In the genomic region with DNA sequence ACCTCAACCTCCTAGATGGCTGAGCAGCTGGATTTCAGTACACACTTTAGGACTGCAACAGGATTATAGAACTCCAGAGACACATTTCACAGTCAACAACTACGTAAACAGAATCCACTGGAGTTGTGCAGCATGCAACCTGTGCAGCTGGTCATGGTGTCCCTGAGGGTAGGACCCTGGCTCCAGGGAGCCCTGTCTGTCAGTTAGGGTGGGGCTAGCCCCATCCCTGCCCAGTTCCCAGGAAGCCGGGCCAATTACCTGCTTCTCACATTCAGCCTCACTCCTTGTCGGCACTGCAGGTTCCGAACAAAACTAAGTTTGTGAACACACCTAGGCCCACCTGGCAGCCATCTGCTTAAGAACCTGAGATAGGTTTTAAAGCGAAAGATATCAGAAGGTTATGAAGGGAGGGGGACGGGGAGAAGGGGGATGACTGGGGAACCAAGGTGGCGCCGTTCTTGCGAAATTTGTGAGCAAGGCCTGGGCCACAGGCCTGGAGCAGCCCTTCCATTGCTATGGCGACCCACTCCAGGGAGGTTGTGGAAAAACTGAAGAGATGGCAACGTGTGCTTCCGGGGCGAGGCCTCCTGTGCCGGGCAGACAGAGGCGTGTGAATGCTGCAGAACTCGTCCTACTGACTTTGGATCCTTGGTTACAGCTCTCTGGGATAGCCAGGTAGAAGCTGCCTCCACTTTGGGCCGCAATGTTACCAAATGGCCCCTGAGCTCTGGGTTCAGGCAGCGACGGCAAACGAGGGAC, we compare ENCODE assay signal across 13 cellular contexts. TPM values are rescaled to one million over a fixed set of nuclear protein-coding genes. Genes with fewer than 3 reads are reported as not detected.
A peak's percentile ranks its signal among the peaks of the same experiment; 100 is the strongest.
DNase-seq lines count a peak whose midpoint lies in the region; ATAC-seq and TF ChIP-seq lines count a peak whose summit lies in the region.
"Had no signal": no experiment of that assay in that cellular context is flagged by ENCODE, and none has a peak within 500 bp of the region (broad histone marks: within the 10 kb centered on the region; RNA-seq: fewer than 3 reads in every experiment).

No MANE protein-coding gene starts in this region.

- intact Hi-C loops in natural killer cell (cut with micrococcal nuclease) = no loop called here

- H3K27me3 Mint-ChIP-seq in osteocyte (ENCODE audit: unreplicated experiment) = no peaks in the 10 kb centered on the region
- peaks cover 0 to 12% of the 10 kb centered on the region in 2 donors for H3K27me3 Mint-ChIP-seq in natural killer cell (ENCODE audit: low read depth in 2 of 2)

- H3K27ac ChIP-seq in epithelial cell of prostate = peak overlapping the region; percentile 43
- H3K27ac ChIP-seq: BLaER1 treated with 17β-estradiol and CSF1 and Interleukin-3, amounts not matched to agents 10 nM and 100 nM had no signal

- DNase-seq in AG10803 (ENCODE audit: low read depth) (peak; percentile 12), HT-29 (ENCODE audit: low spot score) (peak; percentile 86), epithelial cell of prostate (ENCODE audit: low read depth, low spot score) (no peak), osteocyte (ENCODE audit: extremely low spot score, unreplicated experiment) (peak; percentile 73), SHP77 treated with DMSO at 0.1 percent for 48 hours (lab: John Stamatoyannopoulos, UW) (no peak), NCI-H774 (lab: John Stamatoyannopoulos, UW) (no peak), natural killer cell (no peak)
- DNase-seq: NCI-H1436; stimulated activated naive CD4-positive, alpha-beta T cell treated with Interleukin-2 at 50 U/mL for 16 hours had no signal

- H3K27ac Mint-ChIP-seq in osteocyte (ENCODE audit: unreplicated experiment) = no peak overlapping the region
- H3K27ac Mint-ChIP-seq in natural killer cell = no peak overlapping the region

- no peak for TF ChIP-seq CTCF in AG10803 (conservative IDR thresholded peaks at IDR 0.05; ENCODE audit: low read length)
- no peak for TF ChIP-seq CTCF in osteocyte (IDR thresholded peaks at IDR 0.05)
- no peak for TF ChIP-seq CTCF in natural killer cell (IDR thresholded peaks at IDR 0.05)

- no peak for ATAC-seq in HG03159 (IDR thresholded peaks at IDR 0.05; ENCODE audit: unreplicated experiment)
- no peak for ATAC-seq in natural killer cell

- H3K9me3 Mint-ChIP-seq in osteocyte (ENCODE audit: unreplicated experiment) (no peaks in the 10 kb centered on the region), natural killer cell (no peaks in the 10 kb centered on the region)

- no peak overlapping the region for H3K4me3 Mint-ChIP-seq in osteocyte (ENCODE audit: unreplicated experiment)
- no peak overlapping the region for H3K4me3 Mint-ChIP-seq in natural killer cell

- H3K36me3 Mint-ChIP-seq in osteocyte (ENCODE audit: unreplicated experiment) = no peaks in the 10 kb centered on the region
- H3K36me3 Mint-ChIP-seq in natural killer cell = no peaks in the 10 kb centered on the region

- H3K4me1 Mint-ChIP-seq in osteocyte (ENCODE audit: unreplicated experiment) (peaks cover 37% of the 10 kb centered on the region), natural killer cell (no peaks in the 10 kb centered on the region)

- H3K4me3 ChIP-seq in AG10803 (ENCODE audit: low read length) = no peak overlapping the region
- H3K4me3 ChIP-seq: BLaER1 treated with 17β-estradiol and CSF1 and Interleukin-3, amounts not matched to agents 10 nM and 100 nM; HAP-1 had no signal

RNA-seq across cellular contexts. Expression of gene ACSBG1, which starts 25.3 kb away (rescaled TPM):
- 1.4 and 3.6 TPM in 2 replicates for total RNA-seq in HT-29 (2014; rRNA removed; shearing (Covaris generic))
- total RNA-seq in osteocyte (not detected in 2 replicates), natural killer cell (under 1 TPM in 1 of 3 donors, not detected in 2; 0.07 TPM)
- total RNA-seq: Daoy had no signal

RNA-seq across cellular contexts. Expression of gene DNAJA4, which starts 55.3 kb away (rescaled TPM):
- total RNA-seq in HT-29 (2014; rRNA removed; shearing (Covaris generic)) = 10.2 and 16.0 TPM in 2 replicates
- total RNA-seq in osteocyte (not detected in 2 replicates), natural killer cell (10 to 100 TPM; 23.2 to 28.8 (median 26.3) TPM)

RNA-seq across cellular contexts. Expression of gene IDH3A, which starts 59.9 kb away (rescaled TPM):
- 34.4 and 35.8 TPM in 2 replicates for total RNA-seq in HT-29 (2014; rRNA removed; shearing (Covaris generic))
- total RNA-seq in osteocyte = 46.7 and 47.4 TPM in 2 replicates
- total RNA-seq in natural killer cell = 10 to 100 TPM; 43.5 to 55.1 (median 53.3) TPM

Comparison
In these comparisons a context has a peak if more than half of its experiments do, and no peak if none do; other contexts are left out.
1. DNase-seq: peak in AG10803 (single experiment), HT-29 (single experiment) and osteocyte (single experiment); none in epithelial cell of prostate (single experiment), SHP77 treated with DMSO at 0.1 percent for 48 hours (single experiment), NCI-H774 (single experiment) and natural killer cell (single experiment).
2. RNA of gene DNAJA4, which starts 55.3 kb away (total RNA-seq): 23.2 to 28.8 TPM in natural killer cell and 10.2 to 16.0 TPM in HT-29; not detected in osteocyte; every median in the first group is over 10 times any median in the second.